Comparison of ENCODE assay signal across 8 cellular contexts in genomic region chr16:30335028-30335597, GRCh38. TPM values are rescaled to one million over a fixed set of nuclear protein-coding genes. Genes with fewer than 3 reads are reported as not detected.
DNase-seq lines count a peak whose midpoint lies in the region; ATAC-seq and TF ChIP-seq lines count a peak whose summit lies in the region.
"Not testable (repeated sequence)": the region's sequence is repeated elsewhere in the genome, so short reads cannot be mapped to it uniquely, and the experiment has no call there.

No MANE protein-coding gene starts in this region.

- ATAC-seq in GM21723 (IDR thresholded peaks at IDR 0.05; ENCODE audit: unreplicated experiment): peak; percentile 79
- peak; percentile 95 for ATAC-seq in Panc1
- peak; percentile 88 for ATAC-seq in esophagus mucosa

- TF ChIP-seq CTCF in Panc1 (IDR thresholded peaks at IDR 0.05): not testable (repeated sequence)

- DNase-seq in DMS153 (lab: John Stamatoyannopoulos, UW): peak; percentile 56
- peak; percentile 46 for DNase-seq in Jurkat, Clone E6-1 (ENCODE audit: low read depth, low spot score)
- not testable (repeated sequence) for DNase-seq in Panc1 (ENCODE audit: low read depth, low spot score)
- peak; percentile 90 to 92 for DNase-seq in activated T-cell treated with anti-CD3 and anti-CD28 coated beads, Interleukin-2, amount 50 U/mL, for 48 hours
- DNase-seq in stimulated activated CD8-positive, alpha-beta memory T cell treated with anti-CD3 and anti-CD28 coated beads, Interleukin-4, amount 100 ng/mL, for 48 hours: peak; percentile 86

- H3K4me3 ChIP-seq in Jurkat, Clone E6-1 (ENCODE audit: low read length): peak overlapping the region; percentile 56
- peak overlapping the region; percentile 57 to 59 for H3K4me3 ChIP-seq in Panc1 (ENCODE audit: low read depth in 2 of 2, low read length in 2 of 2)
- H3K4me3 ChIP-seq in muscle layer of colon (ENCODE audit: low read depth in 1 of 2, low read length in 2 of 2): peak overlapping the region; percentile 31 to 59

- CTCF ChIA-PET in Panc1 (lab: Charles Lee): interaction anchor here (0.7 kb wide), 1 partner anchor 201 kb away, joined by 3 read pairs; no protein-coding TSS in a partner anchor

- intact Hi-C loops in Panc1 (cut with micrococcal nuclease; ENCODE audit: unreplicated experiment): not testable (repeated sequence)

- not testable (repeated sequence) for H3K4me1 ChIP-seq in Panc1 (ENCODE audit: control insufficient read depth, insufficient read depth, low read length); muscle layer of colon (ENCODE audit: insufficient read depth, low read length)

- in situ Hi-C loops in Panc1 (cut with HindIII; ENCODE audit: low pct_unique_long_range_greater_than_20kb, low sequenced_read_pairs): not testable (repeated sequence)

- POLR2A ChIA-PET in Panc1 (lab: Charles Lee): interaction anchor here (0.6 to 1.0 kb wide), 7 partner anchors 15 to 1531 kb away, joined by 3 to 11 read pairs (median 7); partner anchors contain the start of genes CD2BP2 and TBC1D10B

- H3K9ac ChIP-seq in muscle layer of colon (ENCODE audit: low read length): not testable (repeated sequence)

- H3K27me3 ChIP-seq in Panc1 (ENCODE audit: control insufficient read depth, insufficient read depth, low read length); muscle layer of colon (ENCODE audit: control insufficient read depth in 1 of 2, insufficient read depth in 2 of 2, low read length in 2 of 2): not testable (repeated sequence)

- not testable (repeated sequence) for H3K9me3 ChIP-seq in Panc1 (ENCODE audit: control insufficient read depth, insufficient read depth, low read depth, low read length); muscle layer of colon (ENCODE audit: low read length)

- BruUV-seq in Panc1 (replicated peaks; lab: Mats Ljungman, UMichigan): not testable (repeated sequence)

- H3K36me3 ChIP-seq in Panc1 (ENCODE audit: control insufficient read depth, insufficient read depth, low read length); muscle layer of colon (ENCODE audit: insufficient read depth, low read length): not testable (repeated sequence)

- H3K27ac ChIP-seq in Panc1 (ENCODE audit: low read length): peak overlapping the region; percentile 69
- H3K27ac ChIP-seq in muscle layer of colon (ENCODE audit: low read depth, low read length): peak overlapping the region; percentile 49

RNA-seq across cellular contexts. Expression of gene CD2BP2, which starts 20.0 kb away (rescaled TPM):
- 51.6 TPM for polyA plus RNA-seq in Jurkat, Clone E6-1 (2012; ENCODE audit: insufficient read depth, insufficient read length)
- 90.7 TPM for total RNA-seq in Panc1 (2021; ENCODE audit: unreplicated experiment)
- polyA plus RNA-seq in Panc1 (2012; ENCODE audit: insufficient read length): 68.7 TPM
- 44.3 TPM for total RNA-seq in esophagus mucosa

RNA-seq across cellular contexts. Expression of gene TBC1D10B, which starts 35.2 kb away (rescaled TPM):
- polyA plus RNA-seq in Jurkat, Clone E6-1 (2012; ENCODE audit: insufficient read depth, insufficient read length): 43.3 TPM
- total RNA-seq in Panc1 (2021; ENCODE audit: unreplicated experiment) (52.6 TPM), esophagus mucosa (25.3 TPM)
- 41.9 TPM for polyA plus RNA-seq in Panc1 (2012; ENCODE audit: insufficient read length)

RNA-seq across cellular contexts. Expression of gene MYL11, which starts 39.5 kb away (rescaled TPM):
- polyA plus RNA-seq in Jurkat, Clone E6-1 (2012; ENCODE audit: insufficient read depth, insufficient read length): not detected
- total RNA-seq in Panc1 (2021; ENCODE audit: unreplicated experiment) (not detected), esophagus mucosa (2.2 TPM)
- 1.2 TPM for polyA plus RNA-seq in Panc1 (2012; ENCODE audit: insufficient read length)

RNA-seq across cellular contexts. Expression of gene SEPTIN1, which starts 47.2 kb away (rescaled TPM):
- 235 TPM for polyA plus RNA-seq in Jurkat, Clone E6-1 (2012; ENCODE audit: insufficient read depth, insufficient read length)
- total RNA-seq in Panc1 (2021; ENCODE audit: unreplicated experiment) (1.7 TPM), esophagus mucosa (2.4 TPM)
- 1.8 TPM for polyA plus RNA-seq in Panc1 (2012; ENCODE audit: insufficient read length)
